18 cellular contexts compared by ENCODE assay signal in genomic region chr2:47645246-47645645, GRCh38.
DNase-seq lines count a peak whose midpoint lies in the region; TF ChIP-seq lines count a peak whose summit lies in the region.
"Had no signal": no experiment of that assay in that cellular context is flagged by ENCODE, and none has a peak within 500 bp of the region (broad histone marks: within the 10 kb centered on the region; RNA-seq: fewer than 3 reads in every experiment).

No MANE protein-coding gene starts in this region.

- peaks cover 11 to 14% of the 10 kb centered on the region in 2 experiments for H3K4me1 Mint-ChIP-seq in H9
- H3K4me1 Mint-ChIP-seq in Calu3 (ENCODE audit: low read depth, unreplicated experiment) = peaks cover 16% of the 10 kb centered on the region
- H3K4me1 Mint-ChIP-seq: T-cell had no signal

- H4K5ac ChIP-seq in H9 (ENCODE audit: insufficient read length, low read depth, low read length) = no peak overlapping the region

- no peak overlapping the region for H2AK5ac ChIP-seq in H9 (ENCODE audit: insufficient read length, low read length)

- H3K4me1 ChIP-seq in BLaER1 treated with 17β-estradiol and CSF1 and Interleukin-3, amounts not matched to agents 10 nM and 100 nM = peaks cover 5 to 28% (median 13%) of the 10 kb centered on the region in 10 experiments; a peak in 14 of 20 replicates
- no peaks in the 10 kb centered on the region for H3K4me1 ChIP-seq in H9 (ENCODE audit: insufficient read depth, low read length)
- peaks cover 50% of the 10 kb centered on the region for H3K4me1 ChIP-seq in OCI-LY7 (ENCODE audit: insufficient read depth, low read length, poor library complexity, severe bottlenecking)

- H3K4me2 ChIP-seq in BLaER1 treated with 17β-estradiol and CSF1 and Interleukin-3, amounts not matched to agents 10 nM and 100 nM = peak overlapping the region in 7 of 11 experiments; percentile 13 to 61 (median 48); a peak in 11 of 22 replicates
- no peak overlapping the region for H3K4me2 ChIP-seq in H9 (ENCODE audit: insufficient read depth, insufficient read length, low read length)
- H3K4me2 ChIP-seq in OCI-LY7 (ENCODE audit: low read length) = peak overlapping the region; percentile 10
- H3K4me2 ChIP-seq: SK-N-SH had no signal

- H3K56ac ChIP-seq in H9 (ENCODE audit: insufficient read length, low read depth, low read length) = no peak overlapping the region

- H3K9me3 Mint-ChIP-seq in H9 (peaks cover 3 to 6% of the 10 kb centered on the region in 2 experiments; a peak in 4 of 5 replicates), Calu3 (ENCODE audit: low read depth, unreplicated experiment) (no peaks in the 10 kb centered on the region)
- H3K9me3 Mint-ChIP-seq: T-cell had no signal

- H3K36me3 Mint-ChIP-seq in H9 (ENCODE audit: insufficient read depth in 1 of 3, low read depth in 3 of 3) (peaks cover 0 to 6% (median 6%) of the 10 kb centered on the region in 3 experiments; a peak in 3 of 7 replicates), Calu3 (ENCODE audit: insufficient read depth, unreplicated experiment) (no peaks in the 10 kb centered on the region)
- H3K36me3 Mint-ChIP-seq: T-cell had no signal

- no peaks in the 10 kb centered on the region for H3K9me2 ChIP-seq in OCI-LY7 (ENCODE audit: insufficient read depth, low read length)
- H3K9me2 ChIP-seq: SK-N-SH had no signal

- H2BK15ac ChIP-seq in H9 (ENCODE audit: low read depth, low read length) = no peak overlapping the region

- H3K79me2 ChIP-seq in H9 (ENCODE audit: insufficient read depth, low read length) = 0 out of 2 replicates have a peak, but pooled peaks cover 3% of the 10 kb centered on the region
- no peaks in the 10 kb centered on the region for H3K79me2 ChIP-seq in OCI-LY7 (ENCODE audit: insufficient read depth, low read depth, low read length)

- no peaks in the 10 kb centered on the region; a peak in 1 of 22 replicates for H3K36me3 ChIP-seq in BLaER1 treated with 17β-estradiol and CSF1 and Interleukin-3, amounts not matched to agents 10 nM and 100 nM
- H3K36me3 ChIP-seq in OCI-LY7 (ENCODE audit: insufficient read depth, low read length) = no peaks in the 10 kb centered on the region

- POLR2A ChIA-PET in OCI-LY7 (lab: Charles Lee) = interaction anchor here (1.5 kb wide), 1 partner anchor 9 kb away, joined by 3 read pairs; no protein-coding TSS in a partner anchor

- peaks cover 0 to 32% (median 20%) of the 10 kb centered on the region in 11 experiments; a peak in 17 of 22 replicates for H3K9me3 ChIP-seq in BLaER1 treated with 17β-estradiol and CSF1 and Interleukin-3, amounts not matched to agents 10 nM and 100 nM (replicated peaks in 1 of 11)
- H3K9me3 ChIP-seq in H9 (ENCODE audit: control insufficient read depth, low read depth, low read length) (no peaks in the 10 kb centered on the region), OCI-LY7 (ENCODE audit: low read length) (no peaks in the 10 kb centered on the region)
- H3K9me3 ChIP-seq: SK-N-SH had no signal

- CTCF ChIA-PET in OCI-LY7 (lab: Charles Lee; ENCODE audit: unreplicated experiment) = no interaction called here
- CTCF ChIA-PET in Calu3 (lab: Charles Lee) = no interaction called here

- H3K9ac ChIP-seq in BLaER1 treated with 17β-estradiol and CSF1 and Interleukin-3, amounts not matched to agents 10 nM and 100 nM = no peak overlapping the region
- H3K9ac ChIP-seq in H9 (ENCODE audit: extremely low read depth, insufficient read length, low read length) = no peak overlapping the region
- H3K9ac ChIP-seq: SK-N-SH had no signal

- no peak overlapping the region for H3K14ac ChIP-seq in H9 (ENCODE audit: insufficient read depth, low read length)

- no peak overlapping the region for H4K8ac ChIP-seq in H9 (replicated peaks; ENCODE audit: insufficient read length, low read depth, low read length)

- no peak overlapping the region for H3K27ac Mint-ChIP-seq in H9
- no peak overlapping the region for H3K27ac Mint-ChIP-seq in Calu3 (ENCODE audit: unreplicated experiment)
- H3K27ac Mint-ChIP-seq: T-cell had no signal

- no peak overlapping the region for H3K4ac ChIP-seq in H9 (ENCODE audit: low read depth, low read length)

- no peaks in the 10 kb centered on the region; the same call in 1 of the 2 replicates for H3K27me3 Mint-ChIP-seq in H9 (ENCODE audit: low read depth)
- peaks cover 50% of the 10 kb centered on the region for H3K27me3 Mint-ChIP-seq in Calu3 (ENCODE audit: unreplicated experiment)

- no peak overlapping the region for H2BK120ac ChIP-seq in H9 (ENCODE audit: low read depth, low read length, poor library complexity, severe bottlenecking)

- H3T11ph ChIP-seq in H9 (ENCODE audit: low read length) = no peak overlapping the region

- TF ChIP-seq CTCF in H9 (conservative IDR thresholded peaks at IDR 0.05) = no peak
- no peak for TF ChIP-seq CTCF in OCI-LY7 (conservative IDR thresholded peaks at IDR 0.05; ENCODE audit: low read length)
- no peak for TF ChIP-seq CTCF in Calu3 (IDR thresholded peaks at IDR 0.05; ENCODE audit: unreplicated experiment)

- DNase-seq in H9 (peak; percentile 10), OCI-LY7 (ENCODE audit: low spot score) (no peak), mesenteric fat pad (ENCODE audit: low spot score) (peak; percentile 57), Calu3 (no peak), EL (no peak), nucleus accumbens (lab: John Stamatoyannopoulos, UW) (no peak)
- DNase-seq: ACHN, AML-193, DMS 273 treated with DMSO at 0.1 percent for 48 hours, GF-D8, IMR-90, NCI-H1417 treated with DMSO at 0.1 percent for 48 hours, NCI-H2029 treated with DMSO at 0.1 percent for 48 hours, NCI-H446, SHP77 treated with DMSO at 0.1 percent for 48 hours, SK-N-SH, T-cell had no signal

- H3K23me2 ChIP-seq in H9 (ENCODE audit: insufficient read length, low read depth, low read length, poor library complexity, severe bottlenecking) = no peaks in the 10 kb centered on the region

- H4K91ac ChIP-seq in H9 (ENCODE audit: insufficient read length, low read depth, low read length) = no peak overlapping the region

- no peak overlapping the region for H2BK20ac ChIP-seq in H9 (ENCODE audit: low read depth, low read length, poor library complexity, severe bottlenecking)

- H4K20me1 ChIP-seq in BLaER1 treated with 17β-estradiol and CSF1 and Interleukin-3, amounts not matched to agents 10 nM and 100 nM = no peaks in the 10 kb centered on the region
- no peaks in the 10 kb centered on the region for H4K20me1 ChIP-seq in H9 (ENCODE audit: control insufficient read depth, insufficient read depth, insufficient read length)
- H4K20me1 ChIP-seq in OCI-LY7 (ENCODE audit: insufficient read depth, low read length) = no peaks in the 10 kb centered on the region

- BruUV-seq in OCI-LY7 (replicated peaks; lab: Mats Ljungman, UMichigan) = no TSS peak
- BruUV-seq in Calu3 (replicated peaks; lab: Mats Ljungman, UMichigan) = no TSS peak

- H3K4me3 Mint-ChIP-seq in H9 (no peak overlapping the region), Calu3 (ENCODE audit: low read depth, unreplicated experiment) (no peak overlapping the region)
- H3K4me3 Mint-ChIP-seq: T-cell had no signal

- no peak overlapping the region for H2BK12ac ChIP-seq in H9 (ENCODE audit: insufficient read length, low read depth, low read length)

- no peak overlapping the region for H3K4me3 ChIP-seq in BLaER1 treated with 17β-estradiol and CSF1 and Interleukin-3, amounts not matched to agents 10 nM and 100 nM
- H3K4me3 ChIP-seq in OCI-LY7 (ENCODE audit: low read depth, low read length, poor library complexity, severe bottlenecking) = no peak overlapping the region

- H3K27ac ChIP-seq in BLaER1 treated with 17β-estradiol and CSF1 and Interleukin-3, amounts not matched to agents 10 nM and 100 nM = no peak overlapping the region
- no peak overlapping the region for H3K27ac ChIP-seq in H9 (ENCODE audit: insufficient read length, low read depth, low read length)
- no peak overlapping the region for H3K27ac ChIP-seq in OCI-LY7 (ENCODE audit: low read depth, low read length, poor library complexity, severe bottlenecking)

- H3K18ac ChIP-seq in H9 (ENCODE audit: insufficient read length, low read depth, low read length) = no peak overlapping the region

- H3K23ac ChIP-seq in H9 (ENCODE audit: insufficient read length, low read depth, low read length) = no peak overlapping the region

- intact Hi-C loops in OCI-LY7 (cut with micrococcal nuclease; ENCODE audit: unreplicated experiment) = no loop called here
- intact Hi-C loops in Calu3 (cut with micrococcal nuclease; ENCODE audit: unreplicated experiment) = no loop called here

- WGBS in H9 (ENCODE audit: extremely low coverage, insufficient read length, low lambda C conversion rate) = no CpG with 5 or more reads among the region's 1 CpG

- no peak overlapping the region for H2AFZ ChIP-seq in H9 (ENCODE audit: low read length)
- no peak overlapping the region; the same call in 1 of the 2 replicates for H2AFZ ChIP-seq in OCI-LY7 (ENCODE audit: low read length)

- no peaks in the 10 kb centered on the region for H3K27me3 ChIP-seq in BLaER1 treated with 17β-estradiol and CSF1 and Interleukin-3, amounts not matched to agents 10 nM and 100 nM
- H3K27me3 ChIP-seq in H9 (ENCODE audit: insufficient read depth, low read length) = no peaks in the 10 kb centered on the region

- H3K79me1 ChIP-seq in H9 (ENCODE audit: insufficient read depth, low read depth, low read length, poor library complexity, severe bottlenecking) = no peaks in the 10 kb centered on the region

- no peak overlapping the region for H2BK5ac ChIP-seq in H9 (ENCODE audit: insufficient read length, low read length)

Comparison
In these comparisons a context has a peak if more than half of its experiments do, and no peak if none do; other contexts are left out.
1. DNase-seq: peak in H9 (single experiment) and mesenteric fat pad (single experiment); none in OCI-LY7 (single experiment), Calu3 (single experiment), EL (single experiment) and nucleus accumbens (0 of 56).